ENCODE assay signal across 8 cellular contexts in the genomic region with DNA sequence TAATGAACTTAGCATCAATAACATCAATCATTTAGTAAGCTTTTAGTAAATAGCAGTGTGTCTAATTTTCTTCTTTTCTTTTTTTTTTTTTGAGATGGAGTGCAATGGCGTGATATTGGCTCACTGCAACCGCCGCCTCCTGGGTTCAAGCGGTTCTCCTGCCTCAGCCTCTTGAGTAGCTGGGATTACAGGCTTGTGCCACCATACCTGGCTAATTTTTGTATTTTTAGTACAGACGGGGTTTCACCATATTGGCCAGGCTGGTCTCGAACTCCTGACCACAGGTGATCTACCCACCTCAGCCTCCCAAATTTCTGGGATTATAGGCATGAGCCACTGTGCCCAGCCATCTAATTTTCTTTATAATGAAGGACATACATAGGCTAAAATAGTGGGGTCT. TPM values are rescaled to one million over a fixed set of nuclear protein-coding genes. Genes with fewer than 3 reads are reported as not detected.
"Had no signal": no experiment of that assay in that cellular context is flagged by ENCODE, and none has a peak within 500 bp of the region (broad histone marks: within the 10 kb centered on the region; RNA-seq: fewer than 3 reads in every experiment).

No MANE protein-coding gene starts in this region.

RNA-seq across cellular contexts. Expression of a gene that starts 2.3 kb away (rescaled TPM):
- total RNA-seq: IMR-90, PC-3 had no signal
- polyA plus RNA-seq: IMR-90 had no signal

RNA-seq across cellular contexts. Expression of a gene that starts 22.1 kb away (rescaled TPM):
- total RNA-seq: IMR-90, PC-3, T-helper 17 cell, WTC11 had no signal
- polyA plus RNA-seq: IMR-90 had no signal

RNA-seq across cellular contexts. Expression of a gene that starts 32.9 kb away (rescaled TPM):
- total RNA-seq: activated naive CD4-positive, alpha-beta T cell treated with anti-CD3 and anti-CD28 coated beads, Interleukin-2, amount 50 U/mL, for 72 hours; aorta; breast epithelium; IMR-90; PC-3; T-helper 17 cell; WTC11 had no signal
- polyA plus RNA-seq: aorta, IMR-90 had no signal

RNA-seq across cellular contexts. Expression of a gene that starts 48.3 kb away (rescaled TPM):
- total RNA-seq: IMR-90, PC-3, SK-MEL-5, T-helper 17 cell, WTC11 had no signal
- polyA plus RNA-seq: IMR-90 had no signal
